ENCODE assay signal across 17 cellular contexts in the genomic region with DNA sequence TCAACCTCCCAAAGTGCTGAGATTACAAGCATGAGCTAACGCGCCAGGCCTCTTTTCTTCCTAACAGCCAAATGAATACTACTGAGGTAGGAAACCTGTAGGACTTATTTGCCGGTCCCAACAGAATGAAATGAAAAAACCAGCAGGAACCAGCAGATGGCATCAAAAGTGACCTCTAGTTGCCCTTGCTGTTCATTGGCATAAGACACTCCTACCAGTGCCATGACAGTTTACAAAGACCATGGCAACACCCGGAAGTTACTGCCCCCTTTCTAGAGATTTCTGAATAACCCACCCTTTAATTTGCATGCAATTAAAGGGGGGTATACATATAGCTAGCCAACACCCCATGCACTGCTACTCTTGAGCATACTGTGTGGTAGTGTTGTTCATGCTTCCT.
A peak's percentile ranks its signal among the peaks of the same experiment; 100 is the strongest.
DNase-seq lines count a peak whose midpoint lies in the region; ATAC-seq and TF ChIP-seq lines count a peak whose summit lies in the region.
"Had no signal": no experiment of that assay in that cellular context is flagged by ENCODE, and none has a peak within 500 bp of the region (broad histone marks: within the 10 kb centered on the region; RNA-seq: fewer than 3 reads in every experiment).

No MANE protein-coding gene starts in this region.

- peak; percentile 45 for DNase-seq in DMS 273 (lab: John Stamatoyannopoulos, UW; ENCODE audit: unreplicated experiment)
- peak; percentile 11 for DNase-seq in Jurkat, Clone E6-1 (ENCODE audit: low read depth, low spot score)
- DNase-seq in Panc1 (ENCODE audit: low read depth, low spot score), result no peak
- peak; percentile 5 for DNase-seq in iPS DF 19.7 (ENCODE audit: low read depth, low spot score)
- no peak for DNase-seq in MV-4-11 (lab: John Stamatoyannopoulos, UW)
- DNase-seq in stimulated activated CD4-positive, alpha-beta T cell treated with anti-CD3 and anti-CD28 coated beads, Interleukin-4, amount 100 ng/mL, for 1 hour, result no peak
- no peak for DNase-seq in ureter (ENCODE audit: low spot score)
- DNase-seq: 8988T; ACHN; CD4-positive, CD25-positive, alpha-beta regulatory T cell; DMS153; DMS79 treated with DMSO at 0.1 percent for 48 hours; EL; HFFc6 had no signal

- CTCF ChIA-PET in Panc1 (lab: Charles Lee), result no interaction called here

- no peaks in the 10 kb centered on the region for H3K4me1 ChIP-seq in Panc1 (ENCODE audit: control insufficient read depth, insufficient read depth, low read length)

- no peaks in the 10 kb centered on the region for H3K9me3 ChIP-seq in Panc1 (ENCODE audit: control insufficient read depth, insufficient read depth, low read depth, low read length)
- H3K9me3 ChIP-seq: HAP-1 had no signal

- TF ChIP-seq CTCF in Panc1 (IDR thresholded peaks at IDR 0.05), result peak; percentile 31; the same call in 1 of the 2 replicates

- ATAC-seq in Panc1, result no peak
- no peak for ATAC-seq in GM21619 (IDR thresholded peaks at IDR 0.05; ENCODE audit: unreplicated experiment)

- H3K4me3 ChIP-seq in Jurkat, Clone E6-1 (ENCODE audit: low read length), result no peak overlapping the region
- H3K4me3 ChIP-seq in Panc1 (ENCODE audit: low read depth in 2 of 2, low read length in 2 of 2), result no peak overlapping the region
- H3K4me3 ChIP-seq: BLaER1 treated with 17β-estradiol and CSF1 and Interleukin-3, amounts not matched to agents 10 nM and 100 nM; HAP-1 had no signal

- BruUV-seq in Panc1 (replicated peaks; lab: Mats Ljungman, UMichigan), result no TSS peak

- H3K27ac ChIP-seq in Panc1 (ENCODE audit: low read length), result no peak overlapping the region
- H3K27ac ChIP-seq: BLaER1 treated with 17β-estradiol and CSF1 and Interleukin-3, amounts not matched to agents 10 nM and 100 nM had no signal

- intact Hi-C loops in Panc1 (cut with micrococcal nuclease; ENCODE audit: unreplicated experiment), result no loop called here

- H3K27me3 ChIP-seq in Panc1 (ENCODE audit: control insufficient read depth, insufficient read depth, low read length), result no peaks in the 10 kb centered on the region
- H3K27me3 ChIP-seq: BLaER1 treated with 17β-estradiol and CSF1 and Interleukin-3, amounts not matched to agents 10 nM and 100 nM had no signal

- in situ Hi-C loops in Panc1 (cut with HindIII; ENCODE audit: low pct_unique_long_range_greater_than_20kb, low sequenced_read_pairs), result no loop called here

- POLR2A ChIA-PET in Panc1 (lab: Charles Lee), result interaction anchor here (0.7 kb wide), 1 partner anchor 798 kb away, joined by 8 read pairs; no protein-coding TSS in a partner anchor

- no peaks in the 10 kb centered on the region for H3K36me3 ChIP-seq in Panc1 (ENCODE audit: control insufficient read depth, insufficient read depth, low read length)

Comparison
In these comparisons a context has a peak if more than half of its experiments do, and no peak if none do; other contexts are left out.
1. DNase-seq: peak in DMS 273 (single experiment), Jurkat, Clone E6-1 (single experiment) and iPS DF 19.7 (single experiment); none in Panc1 (single experiment), MV-4-11 (single experiment), stimulated activated CD4-positive, alpha-beta T cell treated with anti-CD3 and anti-CD28 coated beads, Interleukin-4, amount 100 ng/mL, for 1 hour (single experiment) and ureter (single experiment).